ENCODE assay signal across 24 cellular contexts in the genomic region with DNA sequence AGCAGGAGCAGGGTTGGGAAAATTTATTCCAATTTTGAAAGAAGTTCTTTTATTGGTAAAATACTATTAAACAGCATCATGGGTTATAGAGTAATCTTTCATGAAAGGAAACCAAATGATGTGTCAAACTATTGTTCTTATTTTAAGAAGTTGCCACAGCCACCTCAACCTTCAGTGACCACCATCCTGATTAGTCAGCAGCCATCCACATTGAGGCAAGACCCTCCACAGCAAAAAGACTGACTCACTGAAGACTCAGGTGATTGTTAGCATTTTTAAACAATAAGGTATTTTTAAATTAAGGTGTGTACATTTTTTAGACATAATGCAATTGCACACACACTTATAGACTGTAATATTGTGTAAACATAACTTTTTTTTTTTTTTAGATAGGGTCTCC. TPM values are rescaled to one million over a fixed set of nuclear protein-coding genes. Genes with fewer than 3 reads are reported as not detected.
"Had no signal": no experiment of that assay in that cellular context is flagged by ENCODE, and none has a peak within 500 bp of the region (broad histone marks: within the 10 kb centered on the region; RNA-seq: fewer than 3 reads in every experiment).

No MANE protein-coding gene starts in this region.

- H3K27ac ChIP-seq: adrenal gland, gastrocnemius medialis, skin epidermis, tibial nerve, vagina had no signal

- H3K27me3 ChIP-seq: adrenal gland, gastrocnemius medialis, tibial nerve, vagina had no signal

- H3K4me3 ChIP-seq: adrenal gland, gastrocnemius medialis, skin epidermis, tibial nerve, vagina had no signal

- H3K27ac Mint-ChIP-seq: activated CD4-positive, alpha-beta memory T cell treated with anti-CD3 and anti-CD28 coated beads, Interleukin-2, amount 10 ng/mL, durations not matched to agents 7 days and 5 days; activated naive CD4-positive, alpha-beta T cell treated with anti-CD3 and anti-CD28 coated beads, Interleukin-2, amount 50 U/mL, for 24 hours; brain; natural killer cell treated with Interleukin-12 subunit alpha and Interleukin-12 subunit beta and Interleukin-15 and Interleukin-18, amount 100 ng/mL, for 72 hours; T-helper 17 cell; WTC11 had no signal

- H3K4me1 ChIP-seq: adrenal gland, gastrocnemius medialis, tibial nerve, vagina had no signal

- DNase-seq: activated CD4-positive, alpha-beta memory T cell treated with anti-CD3 and anti-CD28 coated beads, Interleukin-2, amount 10 ng/mL, durations not matched to agents 7 days and 5 days; activated CD4-positive, alpha-beta T cell treated with anti-CD3 and anti-CD28 coated beads for 4 hours; activated effector memory CD4-positive, alpha-beta T cell treated with Interleukin-2 at 50 U/mL for 16 hours; activated T-cell treated with anti-CD3 and anti-CD28 coated beads, Interleukin-2, amount 50 U/mL, for 4 hours; adrenal gland; cortex of kidney; effector CD4-positive, alpha-beta T cell; gastrocnemius medialis; retina; stimulated activated CD4-positive, alpha-beta T cell treated with anti-CD3 and anti-CD28 coated beads, Interleukin-15, amount 100 ng/mL, for 24 hours; stimulated activated CD4-positive, alpha-beta T cell treated with anti-CD3 and anti-CD28 coated beads, Interleukin-4, amount 100 ng/mL, for 24 hours; stimulated activated naive CD4-positive, alpha-beta T cell; T-helper 17 cell had no signal

- H3K4me1 Mint-ChIP-seq: activated CD4-positive, alpha-beta memory T cell treated with anti-CD3 and anti-CD28 coated beads, Interleukin-2, amount 10 ng/mL, durations not matched to agents 7 days and 5 days; activated naive CD4-positive, alpha-beta T cell treated with anti-CD3 and anti-CD28 coated beads, Interleukin-2, amount 50 U/mL, for 24 hours; brain; T-helper 17 cell had no signal

- H3K36me3 Mint-ChIP-seq: activated naive CD4-positive, alpha-beta T cell treated with anti-CD3 and anti-CD28 coated beads, Interleukin-2, amount 50 U/mL, for 24 hours; brain; natural killer cell treated with Interleukin-12 subunit alpha and Interleukin-12 subunit beta and Interleukin-15 and Interleukin-18, amount 100 ng/mL, for 72 hours had no signal

- H3K27me3 Mint-ChIP-seq: activated CD4-positive, alpha-beta memory T cell treated with anti-CD3 and anti-CD28 coated beads, Interleukin-2, amount 10 ng/mL, durations not matched to agents 7 days and 5 days; activated naive CD4-positive, alpha-beta T cell treated with anti-CD3 and anti-CD28 coated beads, Interleukin-2, amount 50 U/mL, for 24 hours; T-helper 17 cell had no signal

- H3K4me3 Mint-ChIP-seq: activated CD4-positive, alpha-beta memory T cell treated with anti-CD3 and anti-CD28 coated beads, Interleukin-2, amount 10 ng/mL, durations not matched to agents 7 days and 5 days; activated naive CD4-positive, alpha-beta T cell treated with anti-CD3 and anti-CD28 coated beads, Interleukin-2, amount 50 U/mL, for 24 hours; activated T-cell treated with anti-CD3 and anti-CD28 coated beads, Interleukin-2, amount 50 U/mL, for 4 hours; brain; natural killer cell treated with Interleukin-12 subunit alpha and Interleukin-12 subunit beta and Interleukin-15 and Interleukin-18, amount 100 ng/mL, for 72 hours; T-helper 17 cell; WTC11 had no signal

- ATAC-seq: activated T-cell treated with anti-CD3 and anti-CD28 coated beads, Interleukin-2, amount 50 U/mL, for 4 hours; gastrocnemius medialis; natural killer cell treated with Interleukin-12 subunit alpha and Interleukin-12 subunit beta and Interleukin-15 and Interleukin-18, amount 100 ng/mL, for 72 hours; T-helper 17 cell; WTC11 had no signal

- H3K9me3 Mint-ChIP-seq: activated CD4-positive, alpha-beta memory T cell treated with anti-CD3 and anti-CD28 coated beads, Interleukin-2, amount 10 ng/mL, durations not matched to agents 7 days and 5 days; activated naive CD4-positive, alpha-beta T cell treated with anti-CD3 and anti-CD28 coated beads, Interleukin-2, amount 50 U/mL, for 24 hours; natural killer cell treated with Interleukin-12 subunit alpha and Interleukin-12 subunit beta and Interleukin-15 and Interleukin-18, amount 100 ng/mL, for 72 hours had no signal

RNA-seq across cellular contexts. Expression of gene HEPHL1, which starts 3.7 kb away (rescaled TPM):
- total RNA-seq: activated CD4-positive, alpha-beta memory T cell treated with anti-CD3 and anti-CD28 coated beads, Interleukin-2, amount 10 ng/mL, durations not matched to agents 7 days and 5 days; activated T-cell treated with anti-CD3 and anti-CD28 coated beads, Interleukin-2, amount 50 U/mL, for 4 hours; adrenal gland; fibroblast of lung; gastrocnemius medialis; liver; mesenteric fat pad; natural killer cell treated with Interleukin-12 subunit alpha and Interleukin-12 subunit beta and Interleukin-15 and Interleukin-18, amount 100 ng/mL, for 72 hours; subcutaneous adipose tissue; T-helper 17 cell; tibial nerve had no signal
- polyA plus RNA-seq: adrenal gland, fibroblast of lung had no signal
